20 cellular contexts compared by ENCODE assay signal in genomic region chr16:2992383-2993081, GRCh38. TPM values are rescaled to one million over a fixed set of nuclear protein-coding genes. Genes with fewer than 3 reads are reported as not detected.
DNase-seq lines count a peak whose midpoint lies in the region; ATAC-seq and TF ChIP-seq lines count a peak whose summit lies in the region.
"Had no signal": no experiment of that assay in that cellular context is flagged by ENCODE, and none has a peak within 500 bp of the region (broad histone marks: within the 10 kb centered on the region; RNA-seq: fewer than 3 reads in every experiment).

No MANE protein-coding gene starts in this region.

- H3F3A ChIP-seq in PC-3 (ENCODE audit: low read length, unreplicated experiment), result no peaks in the 10 kb centered on the region

- no peaks in the 10 kb centered on the region for H3K36me3 Mint-ChIP-seq in activated CD4-positive, alpha-beta memory T cell treated with anti-CD3 and anti-CD28 coated beads for 36 hours
- H3K36me3 Mint-ChIP-seq: CD14-positive monocyte; CD8-positive, alpha-beta T cell; IgD-negative memory B cell had no signal

- H3K9me3 ChIP-seq in PC-3 (ENCODE audit: low read length) (no peaks in the 10 kb centered on the region), mammary epithelial cell (replicated peaks; ENCODE audit: insufficient read depth, low read length) (no peaks in the 10 kb centered on the region), prostate gland (no peaks in the 10 kb centered on the region)
- H3K9me3 ChIP-seq: HAP-1 had no signal

- in situ Hi-C loops in mammary epithelial cell (cut with MboI; ENCODE audit: low sequenced_read_pairs in 2 of 2), result no loop called here

- dilution Hi-C loops in mammary epithelial cell (cut with HindIII; ENCODE audit: low sequenced_read_pairs), result no loop called here

- no peaks in the 10 kb centered on the region for H3K79me2 ChIP-seq in PC-3 (ENCODE audit: low read length)
- H3K79me2 ChIP-seq in mammary epithelial cell (ENCODE audit: insufficient read depth, low read length), result no peaks in the 10 kb centered on the region

- POLR2A ChIA-PET in PC-3 (lab: Charles Lee; ENCODE audit: unreplicated experiment), result no interaction called here
- POLR2A ChIA-PET in activated CD4-positive, alpha-beta memory T cell treated with anti-CD3 and anti-CD28 coated beads for 36 hours (lab: Charles Lee), result no interaction called here

- H2AFZ ChIP-seq in PC-3 (ENCODE audit: low read length) (peak overlapping the region; percentile 43; the same call in 1 of the 2 replicates), mammary epithelial cell (ENCODE audit: low read depth, low read length) (peak overlapping the region; percentile 28)

- H3K27ac Mint-ChIP-seq in activated CD4-positive, alpha-beta memory T cell treated with anti-CD3 and anti-CD28 coated beads for 36 hours, result no peak overlapping the region
- H3K27ac Mint-ChIP-seq: CD14-positive monocyte; CD8-positive, alpha-beta T cell; IgD-negative memory B cell had no signal

- H3K4me1 ChIP-seq in PC-3 (ENCODE audit: insufficient read depth, low read length) (peaks cover 19% of the 10 kb centered on the region), mammary epithelial cell (ENCODE audit: insufficient read depth, low read length) (peaks cover 24% of the 10 kb centered on the region), prostate gland (replicated peaks) (no peaks in the 10 kb centered on the region)
- H3K4me1 ChIP-seq: HAP-1 had no signal

- H4K20me1 ChIP-seq in PC-3 (ENCODE audit: low read length) (no peaks in the 10 kb centered on the region), mammary epithelial cell (ENCODE audit: insufficient read depth, low read length) (no peaks in the 10 kb centered on the region)

- BruUV-seq in PC-3 (replicated peaks; lab: Mats Ljungman, UMichigan) (no TSS peak), mammary epithelial cell (replicated peaks; lab: Mats Ljungman, UMichigan) (no TSS peak)

- ATAC-seq in PC-3 (peak; percentile 77), esophagus mucosa (peak; percentile 81)
- ATAC-seq: CD8-positive, alpha-beta T cell had no signal

- peaks cover 2% of the 10 kb centered on the region for H3K27me3 Mint-ChIP-seq in activated CD4-positive, alpha-beta memory T cell treated with anti-CD3 and anti-CD28 coated beads for 36 hours
- H3K27me3 Mint-ChIP-seq: IgD-negative memory B cell had no signal

- no peak overlapping the region for H3K9ac ChIP-seq in PC-3 (ENCODE audit: low read length)
- no peak overlapping the region for H3K9ac ChIP-seq in mammary epithelial cell (ENCODE audit: insufficient read depth, low read length)

- TF ChIP-seq CTCF in PC-3 (conservative IDR thresholded peaks at IDR 0.05; ENCODE audit: low read depth, low read length) (no peak), mammary epithelial cell (conservative IDR thresholded peaks at IDR 0.05 in 1 of 2, IDR thresholded peaks at IDR 0.05 in 1 of 2; ENCODE audit: extremely low read depth in 1 of 2, insufficient read depth in 1 of 2, low read depth in 1 of 2, low read length in 2 of 2) (no peak), prostate gland (IDR thresholded peaks at IDR 0.05) (no peak)

- DNase-seq in PC-3, result peak; percentile 82
- peak; percentile 71 for DNase-seq in mammary epithelial cell
- DNase-seq in prostate gland (ENCODE audit: low spot score), result peak; percentile 56
- no peak for DNase-seq in activated CD4-positive, alpha-beta memory T cell treated with anti-CD3 and anti-CD28 coated beads for 36 hours
- DNase-seq in T-helper 9 cell, result no peak
- DNase-seq in SHP77 (lab: John Stamatoyannopoulos, UW), result no peak
- DNase-seq in NCI-H2171 treated with DMSO at 0.1 percent for 48 hours (lab: John Stamatoyannopoulos, UW), result no peak
- DNase-seq: CD8-positive, alpha-beta T cell; COR-L47; DMS153; DMS79 treated with DMSO at 0.1 percent for 48 hours; EL; GOT3 had no signal

- no peaks in the 10 kb centered on the region for H3K9me3 Mint-ChIP-seq in activated CD4-positive, alpha-beta memory T cell treated with anti-CD3 and anti-CD28 coated beads for 36 hours
- H3K9me3 Mint-ChIP-seq: CD14-positive monocyte; CD8-positive, alpha-beta T cell; IgD-negative memory B cell had no signal

- H3K4me3 Mint-ChIP-seq in activated CD4-positive, alpha-beta memory T cell treated with anti-CD3 and anti-CD28 coated beads for 36 hours, result no peak overlapping the region
- H3K4me3 Mint-ChIP-seq: CD14-positive monocyte; CD8-positive, alpha-beta T cell had no signal

- H3K4me2 ChIP-seq in PC-3 (ENCODE audit: low read length) (peak overlapping the region; percentile 42), mammary epithelial cell (ENCODE audit: insufficient read depth, low read depth, low read length) (peak overlapping the region; percentile 3)

- peak overlapping the region; percentile 58 for H3K27ac ChIP-seq in PC-3 (ENCODE audit: low read length)
- no peak overlapping the region for H3K27ac ChIP-seq in mammary epithelial cell (ENCODE audit: insufficient read depth, low read depth, low read length)
- no peak overlapping the region for H3K27ac ChIP-seq in prostate gland
- H3K27ac ChIP-seq: HL-60 had no signal

- H3K4me1 Mint-ChIP-seq in activated CD4-positive, alpha-beta memory T cell treated with anti-CD3 and anti-CD28 coated beads for 36 hours (ENCODE audit: low read depth), result no peaks in the 10 kb centered on the region
- H3K4me1 Mint-ChIP-seq: CD14-positive monocyte, IgD-negative memory B cell had no signal

- H3K36me3 ChIP-seq in PC-3 (ENCODE audit: low read depth, low read length) (no peaks in the 10 kb centered on the region), mammary epithelial cell (ENCODE audit: insufficient read depth, low read length) (no peaks in the 10 kb centered on the region), prostate gland (no peaks in the 10 kb centered on the region)
- H3K36me3 ChIP-seq: HAP-1 had no signal

- CTCF ChIA-PET in PC-3 (lab: Charles Lee) (interaction anchor here (0.5 kb wide), 1 partner anchor 10 kb away, joined by 8 read pairs; no protein-coding TSS in a partner anchor), mammary epithelial cell (lab: Charles Lee; ENCODE audit: low non-redundant PET) (no interaction called here)
- CTCF ChIA-PET in activated CD4-positive, alpha-beta memory T cell treated with anti-CD3 and anti-CD28 coated beads for 36 hours (lab: Charles Lee), result interaction anchor here (1.3 kb wide), 1 partner anchor 39 kb away, joined by 3 read pairs; no protein-coding TSS in a partner anchor

- TF ChIP-seq POLR2A in prostate gland (IDR thresholded peaks at IDR 0.05), result no peak

- H3K9me2 ChIP-seq in PC-3 (replicated peaks; ENCODE audit: low read length), result no peaks in the 10 kb centered on the region

- H3K27me3 ChIP-seq in PC-3 (ENCODE audit: low read length), result no peaks in the 10 kb centered on the region
- H3K27me3 ChIP-seq in mammary epithelial cell (ENCODE audit: insufficient read depth, low read length), result no peaks in the 10 kb centered on the region
- H3K27me3 ChIP-seq in prostate gland (replicated peaks; ENCODE audit: insufficient read depth), result no peaks in the 10 kb centered on the region

- H3K4me3 ChIP-seq in PC-3 (ENCODE audit: low read length) (no peak overlapping the region), mammary epithelial cell (replicated peaks in 1 of 3; ENCODE audit: insufficient read depth in 1 of 3, low read depth in 2 of 3, low read length in 3 of 3) (no peak overlapping the region), prostate gland (no peak overlapping the region)
- H3K4me3 ChIP-seq: HAP-1 had no signal

- intact Hi-C loops in PC-3 (cut with micrococcal nuclease), result no loop called here
- intact Hi-C loops in mammary epithelial cell (cut with micrococcal nuclease), result no loop called here
- intact Hi-C loops in prostate gland (cut with DNase I), result no loop called here
- intact Hi-C loops in activated CD4-positive, alpha-beta memory T cell treated with anti-CD3 and anti-CD28 coated beads for 36 hours (cut with micrococcal nuclease), result no loop called here

- WGBS in mammary epithelial cell (ENCODE audit: low coverage, missing lambda C conversion rate), result 53% methylated on average over 2 of the region's 14 CpGs
- 60% methylated on average over 14 of the region's 14 CpGs for WGBS in prostate gland

RNA-seq across cellular contexts. Expression of gene PKMYT1, which starts 12.3 kb away (rescaled TPM):
- total RNA-seq in PC-3 (2014; rRNA removed), result 51.9 and 109 TPM in 2 replicates
- total RNA-seq in mammary epithelial cell, result 10 to 100 TPM in 1 of 2 donors, 1 to 10 TPM in 1; 4.2 to 67.2 TPM
- 44.5 TPM for polyA plus RNA-seq in mammary epithelial cell
- 37.9 TPM for polyA minus RNA-seq in mammary epithelial cell
- total RNA-seq in esophagus mucosa, result 16.9 TPM
- 10 to 100 TPM in 1 of 2 donors, 1 to 10 TPM in 1; 4.1 to 25.5 TPM for total RNA-seq in prostate gland
- 100 to 1,000 TPM; 123 to 134 TPM for total RNA-seq in activated CD4-positive, alpha-beta memory T cell treated with anti-CD3 and anti-CD28 coated beads for 36 hours

RNA-seq across cellular contexts. Expression of gene CLDN9, which starts 20.2 kb away (rescaled TPM):
- total RNA-seq in PC-3 (2014; rRNA removed) (0.33 and 1.2 TPM in 2 replicates), mammary epithelial cell (not detected), esophagus mucosa (not detected), prostate gland (under 1 TPM in 1 of 2 donors, not detected in 1; 0.91 TPM)
- not detected for polyA plus RNA-seq in mammary epithelial cell
- polyA minus RNA-seq in mammary epithelial cell, result not detected
- total RNA-seq in activated CD4-positive, alpha-beta memory T cell treated with anti-CD3 and anti-CD28 coated beads for 36 hours, result not detected
- total RNA-seq: CD8-positive, alpha-beta T cell had no signal
- polyA plus RNA-seq: AG04450, BJ, CD14-positive monocyte, IgD-negative memory B cell had no signal

RNA-seq across cellular contexts. Expression of gene PAQR4, which starts 23.4 kb away (rescaled TPM):
- total RNA-seq in PC-3 (2014; rRNA removed), result 37.9 and 45.0 TPM in 2 replicates
- total RNA-seq in mammary epithelial cell, result 10 to 100 TPM in 1 of 2 donors, 1 to 10 TPM in 1; 6.8 to 21.6 TPM
- 24.1 TPM for polyA plus RNA-seq in mammary epithelial cell
- polyA minus RNA-seq in mammary epithelial cell, result 15.3 TPM
- 11.1 TPM for total RNA-seq in esophagus mucosa
- 10 to 100 TPM in 1 of 2 donors, 1 to 10 TPM in 1; 9.1 to 25.1 TPM for total RNA-seq in prostate gland
- 10 to 100 TPM; 37.0 to 37.9 TPM for total RNA-seq in activated CD4-positive, alpha-beta memory T cell treated with anti-CD3 and anti-CD28 coated beads for 36 hours

RNA-seq across cellular contexts. Expression of gene CLDN6, which starts 25.5 kb away (rescaled TPM):
- not detected in 2 replicates for total RNA-seq in PC-3 (2014; rRNA removed)
- not detected for total RNA-seq in mammary epithelial cell
- 0.08 TPM for polyA plus RNA-seq in mammary epithelial cell
- polyA minus RNA-seq in mammary epithelial cell, result not detected
- not detected for total RNA-seq in esophagus mucosa
- under 1 TPM in 1 of 2 donors, not detected in 1; 0.14 TPM for total RNA-seq in prostate gland
- total RNA-seq in activated CD4-positive, alpha-beta memory T cell treated with anti-CD3 and anti-CD28 coated beads for 36 hours, result not detected
- total RNA-seq: CD8-positive, alpha-beta T cell had no signal
- polyA plus RNA-seq: CD14-positive monocyte, IgD-negative memory B cell had no signal

RNA-seq across cellular contexts. Expression of gene TNFRSF12A, which starts 27.6 kb away (rescaled TPM):
- total RNA-seq in PC-3 (2014; rRNA removed) (667 and 713 TPM in 2 replicates), mammary epithelial cell (100 to 1,000 TPM; 391 to 476 TPM), esophagus mucosa (11.7 TPM), prostate gland (10 to 100 TPM; 57.4 to 59.0 TPM)
- 259 TPM for polyA plus RNA-seq in mammary epithelial cell
- polyA minus RNA-seq in mammary epithelial cell, result 52.4 TPM
- 1 to 10 TPM; 6.5 to 8.6 TPM for total RNA-seq in activated CD4-positive, alpha-beta memory T cell treated with anti-CD3 and anti-CD28 coated beads for 36 hours

Comparison
In these comparisons a context has a peak if more than half of its experiments do, and no peak if none do; other contexts are left out.
1. DNase-seq: peak in PC-3 (single experiment), mammary epithelial cell (single experiment) and prostate gland (single experiment); none in activated CD4-positive, alpha-beta memory T cell treated with anti-CD3 and anti-CD28 coated beads for 36 hours (single experiment), T-helper 9 cell (single experiment), SHP77 (0 of 2) and NCI-H2171 treated with DMSO at 0.1 percent for 48 hours (single experiment).